In genomic region chr2:68231061-68231372, GRCh38 we compare ENCODE assay signal across 11 cellular contexts. TPM values are rescaled to one million over a fixed set of nuclear protein-coding genes. Genes with fewer than 3 reads are reported as not detected.
A peak's percentile ranks its signal among the peaks of the same experiment; 100 is the strongest.
DNase-seq lines count a peak whose midpoint lies in the region; ATAC-seq, FAIRE-seq and TF ChIP-seq lines count a peak whose summit lies in the region.
"Had no signal": no experiment of that assay in that cellular context is flagged by ENCODE, and none has a peak within 500 bp of the region (broad histone marks: within the 10 kb centered on the region; RNA-seq: fewer than 3 reads in every experiment).

No MANE protein-coding gene starts in this region.

- no peaks in the 10 kb centered on the region for H3K9me1 ChIP-seq in keratinocyte (ENCODE audit: control insufficient read depth, extremely low read depth, insufficient read depth, low read length)

- H3K9ac ChIP-seq in keratinocyte (ENCODE audit: control insufficient read depth, extremely low read depth, insufficient read depth, low read length) = no peak overlapping the region
- peak overlapping the region in 2 of 3 donors; percentile 11 to 26 for H3K9ac ChIP-seq in skeletal muscle tissue (ENCODE audit: low read depth in 1 of 3, low read length in 3 of 3)

- H3K9me3 ChIP-seq in keratinocyte (ENCODE audit: control insufficient read depth, low read depth, low read length) (no peaks in the 10 kb centered on the region), skeletal muscle tissue (ENCODE audit: control insufficient read depth in 3 of 3, low read length in 3 of 3) (no peaks in the 10 kb centered on the region)

- no peak for DNase-seq in activated CD4-positive, alpha-beta memory T cell treated with anti-CD3 and anti-CD28 coated beads for 36 hours
- DNase-seq in activated CD4-positive, alpha-beta memory T cell treated with anti-CD3 and anti-CD28 coated beads, Interleukin-2, amount 10 ng/mL, durations not matched to agents 7 days and 5 days = no peak
- DNase-seq in activated CD8-positive, alpha-beta T cell treated with anti-CD3 and anti-CD28 coated beads, Interleukin-2, amount 10 ng/mL, durations not matched to agents 7 days and 5 days = no peak
- DNase-seq in keratinocyte (ENCODE audit: low read depth, low spot score) (no peak), GM10248 (ENCODE audit: extremely low spot score) (no peak), posterior vena cava (ENCODE audit: low spot score) (no peak)
- DNase-seq: activated CD8-positive, alpha-beta memory T cell treated with anti-CD3 and anti-CD28 coated beads, Interleukin-2, amount 50 U/mL, for 48 hours; NCI-H748 treated with DMSO at 0.1 percent for 48 hours had no signal

- H4K20me1 ChIP-seq in keratinocyte (ENCODE audit: control insufficient read depth, extremely low read depth, insufficient read depth, low read length) = no peaks in the 10 kb centered on the region

- CTCF ChIA-PET in activated CD4-positive, alpha-beta memory T cell treated with anti-CD3 and anti-CD28 coated beads for 36 hours (lab: Charles Lee) = interaction anchor here (1.6 kb wide), 1 partner anchor 20 kb away, joined by 5 read pairs; no protein-coding TSS in a partner anchor
- CTCF ChIA-PET in activated CD4-positive, alpha-beta memory T cell treated with anti-CD3 and anti-CD28 coated beads, Interleukin-2, amount 10 ng/mL, durations not matched to agents 7 days and 5 days (lab: Charles Lee) = interaction anchor here (0.8 kb wide), 1 partner anchor 35 kb away, joined by 4 read pairs; no protein-coding TSS in a partner anchor
- CTCF ChIA-PET in activated CD8-positive, alpha-beta T cell treated with anti-CD3 and anti-CD28 coated beads, Interleukin-2, amount 10 ng/mL, durations not matched to agents 7 days and 5 days (lab: Charles Lee) = interaction anchor here (0.8 to 1.5 kb wide), 6 partner anchors 12 to 109 kb away, joined by 3 to 4 read pairs (median 3); no protein-coding TSS in a partner anchor
- CTCF ChIA-PET in GM10248 (lab: Yijun Ruan, JAX) = interaction anchor here (1.1 to 2.0 kb wide), 5 partner anchors 13 to 45 kb away, joined by 3 to 5 read pairs (median 5); no protein-coding TSS in a partner anchor

- no peaks in the 10 kb centered on the region for H3K36me3 Mint-ChIP-seq in activated CD4-positive, alpha-beta memory T cell treated with anti-CD3 and anti-CD28 coated beads for 36 hours
- H3K36me3 Mint-ChIP-seq in activated CD4-positive, alpha-beta memory T cell treated with anti-CD3 and anti-CD28 coated beads, Interleukin-2, amount 10 ng/mL, durations not matched to agents 7 days and 5 days (ENCODE audit: low read depth) = no peaks in the 10 kb centered on the region
- H3K36me3 Mint-ChIP-seq in activated CD8-positive, alpha-beta T cell treated with anti-CD3 and anti-CD28 coated beads, Interleukin-2, amount 10 ng/mL, durations not matched to agents 7 days and 5 days (ENCODE audit: low read depth) = peaks cover 5% of the 10 kb centered on the region

- dilution Hi-C loops in keratinocyte (cut with MboI; ENCODE audit: extremely low pct_ligation_motif_present, low sequenced_read_pairs) = no loop called here

- peaks cover 18% of the 10 kb centered on the region for H3K4me1 ChIP-seq in keratinocyte (ENCODE audit: control insufficient read depth, extremely low read depth, insufficient read depth, low read length)
- H3K4me1 ChIP-seq in skeletal muscle tissue (ENCODE audit: control insufficient read depth in 3 of 3, insufficient read depth in 3 of 3, low read length in 3 of 3) = peaks cover 0 to 5% (median 4%) of the 10 kb centered on the region in 3 donors

- POLR2A ChIA-PET in activated CD4-positive, alpha-beta memory T cell treated with anti-CD3 and anti-CD28 coated beads for 36 hours (lab: Charles Lee) = no interaction called here
- POLR2A ChIA-PET in activated CD4-positive, alpha-beta memory T cell treated with anti-CD3 and anti-CD28 coated beads, Interleukin-2, amount 10 ng/mL, durations not matched to agents 7 days and 5 days (lab: Charles Lee) = no interaction called here
- POLR2A ChIA-PET in activated CD8-positive, alpha-beta T cell treated with anti-CD3 and anti-CD28 coated beads, Interleukin-2, amount 10 ng/mL, durations not matched to agents 7 days and 5 days (lab: Charles Lee) = no interaction called here
- POLR2A ChIA-PET in GM10248 (lab: Yijun Ruan, JAX) = interaction anchor here (1.4 kb wide), 1 partner anchor 9 kb away, joined by 3 read pairs; no protein-coding TSS in a partner anchor

- H3K4me2 ChIP-seq in keratinocyte (ENCODE audit: control insufficient read depth, extremely low read depth, insufficient read depth, low read depth, low read length) = peak overlapping the region; percentile 3

- H3K27ac Mint-ChIP-seq in activated CD4-positive, alpha-beta memory T cell treated with anti-CD3 and anti-CD28 coated beads for 36 hours = peak overlapping the region; percentile 34
- no peak overlapping the region for H3K27ac Mint-ChIP-seq in activated CD4-positive, alpha-beta memory T cell treated with anti-CD3 and anti-CD28 coated beads, Interleukin-2, amount 10 ng/mL, durations not matched to agents 7 days and 5 days
- H3K27ac Mint-ChIP-seq in activated CD8-positive, alpha-beta T cell treated with anti-CD3 and anti-CD28 coated beads, Interleukin-2, amount 10 ng/mL, durations not matched to agents 7 days and 5 days = peak overlapping the region; percentile 3

- no peak overlapping the region for H3K4me3 Mint-ChIP-seq in activated CD4-positive, alpha-beta memory T cell treated with anti-CD3 and anti-CD28 coated beads for 36 hours
- no peak overlapping the region for H3K4me3 Mint-ChIP-seq in activated CD4-positive, alpha-beta memory T cell treated with anti-CD3 and anti-CD28 coated beads, Interleukin-2, amount 10 ng/mL, durations not matched to agents 7 days and 5 days
- H3K4me3 Mint-ChIP-seq in activated CD8-positive, alpha-beta T cell treated with anti-CD3 and anti-CD28 coated beads, Interleukin-2, amount 10 ng/mL, durations not matched to agents 7 days and 5 days = no peak overlapping the region

- H3K4me1 Mint-ChIP-seq in activated CD4-positive, alpha-beta memory T cell treated with anti-CD3 and anti-CD28 coated beads for 36 hours (ENCODE audit: low read depth) = peaks cover 83% of the 10 kb centered on the region
- H3K4me1 Mint-ChIP-seq in activated CD4-positive, alpha-beta memory T cell treated with anti-CD3 and anti-CD28 coated beads, Interleukin-2, amount 10 ng/mL, durations not matched to agents 7 days and 5 days = peaks cover 22% of the 10 kb centered on the region
- H3K4me1 Mint-ChIP-seq in activated CD8-positive, alpha-beta T cell treated with anti-CD3 and anti-CD28 coated beads, Interleukin-2, amount 10 ng/mL, durations not matched to agents 7 days and 5 days (ENCODE audit: low read depth) = peaks cover 23% of the 10 kb centered on the region

- H3K27me3 ChIP-seq in keratinocyte (ENCODE audit: control insufficient read depth, extremely low read depth, insufficient read depth, low read length) (no peaks in the 10 kb centered on the region), skeletal muscle tissue (ENCODE audit: control insufficient read depth in 3 of 3, insufficient read depth in 3 of 3, low read length in 3 of 3) (no peaks in the 10 kb centered on the region)

- H3K27me3 Mint-ChIP-seq in activated CD4-positive, alpha-beta memory T cell treated with anti-CD3 and anti-CD28 coated beads for 36 hours = no peaks in the 10 kb centered on the region
- no peaks in the 10 kb centered on the region for H3K27me3 Mint-ChIP-seq in activated CD4-positive, alpha-beta memory T cell treated with anti-CD3 and anti-CD28 coated beads, Interleukin-2, amount 10 ng/mL, durations not matched to agents 7 days and 5 days
- no peaks in the 10 kb centered on the region for H3K27me3 Mint-ChIP-seq in activated CD8-positive, alpha-beta T cell treated with anti-CD3 and anti-CD28 coated beads, Interleukin-2, amount 10 ng/mL, durations not matched to agents 7 days and 5 days (ENCODE audit: low read depth)

- H2AFZ ChIP-seq in keratinocyte (ENCODE audit: control insufficient read depth, low read length) = no peak overlapping the region

- intact Hi-C loops in activated CD4-positive, alpha-beta memory T cell treated with anti-CD3 and anti-CD28 coated beads for 36 hours (cut with micrococcal nuclease) = no loop called here
- intact Hi-C loops in posterior vena cava (cut with DNase I) = no loop called here

- H3K9me3 Mint-ChIP-seq in activated CD4-positive, alpha-beta memory T cell treated with anti-CD3 and anti-CD28 coated beads for 36 hours = no peaks in the 10 kb centered on the region
- H3K9me3 Mint-ChIP-seq in activated CD4-positive, alpha-beta memory T cell treated with anti-CD3 and anti-CD28 coated beads, Interleukin-2, amount 10 ng/mL, durations not matched to agents 7 days and 5 days = no peaks in the 10 kb centered on the region
- H3K9me3 Mint-ChIP-seq in activated CD8-positive, alpha-beta T cell treated with anti-CD3 and anti-CD28 coated beads, Interleukin-2, amount 10 ng/mL, durations not matched to agents 7 days and 5 days (ENCODE audit: insufficient read depth) = no peaks in the 10 kb centered on the region

- TF ChIP-seq CTCF in keratinocyte (optimal IDR thresholded peaks at IDR 0.05 in 1 of 3, IDR thresholded peaks at IDR 0.05 in 1 of 3, conservative IDR thresholded peaks at IDR 0.05 in 1 of 3; ENCODE audit: extremely low read depth in 1 of 3, insufficient read depth in 2 of 3, low read length in 3 of 3) (no peak), GM10248 (IDR thresholded peaks at IDR 0.05; ENCODE audit: control extremely low read depth, extremely low read depth, low read depth, missing control alignments) (no peak)

- H3K36me3 ChIP-seq in keratinocyte (ENCODE audit: control insufficient read depth in 2 of 2, extremely low read depth in 1 of 2, insufficient read depth in 2 of 2, low read length in 2 of 2) (peaks cover 0 to 3% of the 10 kb centered on the region in 2 experiments), skeletal muscle tissue (ENCODE audit: control insufficient read depth in 3 of 3, insufficient read depth in 3 of 3, low read length in 3 of 3) (no peaks in the 10 kb centered on the region)

- ATAC-seq in activated CD8-positive, alpha-beta T cell treated with anti-CD3 and anti-CD28 coated beads, Interleukin-2, amount 10 ng/mL, durations not matched to agents 7 days and 5 days = no peak
- no peak for ATAC-seq in HG02852 (IDR thresholded peaks at IDR 0.05; ENCODE audit: unreplicated experiment)
- ATAC-seq: HCT116 had no signal

- H3K4me3 ChIP-seq in keratinocyte (ENCODE audit: control insufficient read depth in 2 of 3, extremely low read depth in 1 of 3, insufficient read depth in 2 of 3, low read depth in 1 of 3, low read length in 3 of 3) (no peak overlapping the region), skeletal muscle tissue (ENCODE audit: low read length in 3 of 3) (no peak overlapping the region)

- FAIRE-seq in keratinocyte (lab: Jason Lieb, UNC) = no peak

- H3K79me2 ChIP-seq in keratinocyte (ENCODE audit: control insufficient read depth, insufficient read depth, low read length) = peaks cover 98% of the 10 kb centered on the region

- H3K27ac ChIP-seq in keratinocyte (ENCODE audit: control insufficient read depth, insufficient read depth, low read length) (peak overlapping the region; percentile 13), skeletal muscle tissue (ENCODE audit: low read depth, low read length) (peak overlapping the region; percentile 32)

RNA-seq across cellular contexts. Expression of gene PPP3R1, which starts 21.3 kb away (rescaled TPM):
- total RNA-seq in activated CD4-positive, alpha-beta memory T cell treated with anti-CD3 and anti-CD28 coated beads for 36 hours = 10 to 100 TPM; 76.2 to 76.6 TPM
- 10 to 100 TPM; 80.0 to 92.9 TPM for total RNA-seq in activated CD4-positive, alpha-beta memory T cell treated with anti-CD3 and anti-CD28 coated beads, Interleukin-2, amount 10 ng/mL, durations not matched to agents 7 days and 5 days
- 10 to 100 TPM; 67.6 to 71.8 TPM for total RNA-seq in activated CD8-positive, alpha-beta T cell treated with anti-CD3 and anti-CD28 coated beads, Interleukin-2, amount 10 ng/mL, durations not matched to agents 7 days and 5 days
- polyA plus RNA-seq in keratinocyte = 10.1 to 28.5 TPM (median 21.6 TPM) in 3 replicates
- 36.9 TPM for polyA plus RNA-seq in keratinocyte (2011; ENCODE audit: low read depth)
- polyA plus RNA-seq in keratinocyte (2011; cell fraction: cytosol; rRNA removed) = 14.2 and 29.6 TPM in 2 replicates
- polyA plus RNA-seq in keratinocyte (2011; cell fraction: nucleus; rRNA removed) = 15.9 and 20.8 TPM in 2 replicates
- polyA plus RNA-seq in keratinocyte (2012; ENCODE audit: low replicate concordance) = 29.9 and 37.5 TPM in 2 replicates
- polyA minus RNA-seq in keratinocyte = 5.2 to 31.0 TPM (median 12.3 TPM) in 3 replicates
- 22.6 TPM for polyA minus RNA-seq in keratinocyte (2011; cell fraction: cytosol; rRNA and poly(A)+ RNA removed)
- 13.1 and 22.5 TPM in 2 replicates for polyA minus RNA-seq in keratinocyte (2011; cell fraction: nucleus; rRNA and poly(A)+ RNA removed)
- total RNA-seq in skeletal muscle tissue (39.1 TPM), posterior vena cava (10 to 100 TPM; 46.3 to 47.2 TPM)
